In genomic region chr17:68573338-68573737, GRCh38 we compare ENCODE assay signal across 36 cellular contexts. TPM values are rescaled to one million over a fixed set of nuclear protein-coding genes. Genes with fewer than 3 reads are reported as not detected.
"Had no signal": no experiment of that assay in that cellular context is flagged by ENCODE, and none has a peak within 500 bp of the region (broad histone marks: within the 10 kb centered on the region; RNA-seq: fewer than 3 reads in every experiment).

No MANE protein-coding gene starts in this region.

- H3K27me3 Mint-ChIP-seq: activated CD4-positive, alpha-beta memory T cell treated with anti-CD3 and anti-CD28 coated beads for 36 hours; activated CD4-positive, alpha-beta T cell treated with anti-CD3 and anti-CD28 coated beads for 36 hours; activated CD8-positive, alpha-beta memory T cell treated with anti-CD3 and anti-CD28 coated beads, Interleukin-2, amount 10 ng/mL, durations not matched to agents 7 days and 5 days had no signal

- H3K4me3 ChIP-seq: ascending aorta, breast epithelium, cardiac muscle cell, colonic mucosa, dorsolateral prefrontal cortex had no signal

- H3K4me1 ChIP-seq: ascending aorta, breast epithelium, colonic mucosa had no signal

- H3K27ac ChIP-seq: ascending aorta, cardiac muscle cell, colonic mucosa, dorsolateral prefrontal cortex, WERI-Rb-1 had no signal

- H3K27ac Mint-ChIP-seq: activated CD4-positive, alpha-beta memory T cell treated with anti-CD3 and anti-CD28 coated beads for 36 hours; activated CD4-positive, alpha-beta T cell treated with anti-CD3 and anti-CD28 coated beads for 36 hours; activated CD4-positive, alpha-beta T cell treated with anti-CD3 and anti-CD28 coated beads, Interleukin-2, amount 10 ng/mL, durations not matched to agents 24 days and 14 days; activated CD8-positive, alpha-beta memory T cell treated with anti-CD3 and anti-CD28 coated beads, Interleukin-2, amount 10 ng/mL, durations not matched to agents 7 days and 5 days; activated CD8-positive, alpha-beta T cell treated with anti-CD3 and anti-CD28 coated beads, Interleukin-2, amount 10 ng/mL, durations not matched to agents 7 days and 5 days; activated naive CD4-positive, alpha-beta T cell treated with anti-CD3 and anti-CD28 coated beads, Interleukin-2, amount 10 ng/mL, durations not matched to agents 7 days and 5 days; activated naive CD8-positive, alpha-beta T cell treated with anti-CD3 and anti-CD28 coated beads, Interleukin-2, amount 10 ng/mL, durations not matched to agents 7 days and 5 days; activated T-helper 1 cell treated with anti-CD3 and anti-CD28 coated beads, Interleukin-12 subunit alpha, Interleukin-12 subunit beta, Interleukin-2, Interleukin-4 antibody, amounts not matched to agents 30 ng/mL and 10 ng/mL and 1 ng/mL, durations not matched to agents 14 hours and 24 hours and 36 hours; activated T-helper 2 cell treated with anti-CD3 and anti-CD28 coated beads, Interferon-gamma antibody, Interleukin-2, Interleukin-4, amounts not matched to agents 10 μg/mL and 5 μg/mL and 100 μg/mL, durations not matched to agents 14 hours and 24 hours and 36 hours; brain; endodermal cell; T-cell; T-helper 1 cell treated with Interleukin-12 subunit alpha and Interleukin-12 subunit beta and Interleukin-4 antibody, amounts not matched to agents 30 μg/mL and 1 μg/mL, for 36 hours; T-helper 2 cell treated with Interferon-gamma antibody and Interleukin-4, amounts not matched to agents 5 μg/mL and 100 μg/mL, for 36 hours had no signal

- H3K27me3 ChIP-seq: ascending aorta, breast epithelium, cardiac muscle cell, colonic mucosa, dorsolateral prefrontal cortex had no signal

- H3K4me3 Mint-ChIP-seq: activated CD4-positive, alpha-beta memory T cell treated with anti-CD3 and anti-CD28 coated beads for 36 hours; activated CD4-positive, alpha-beta T cell treated with anti-CD3 and anti-CD28 coated beads for 36 hours; activated CD4-positive, alpha-beta T cell treated with anti-CD3 and anti-CD28 coated beads, Interleukin-2, amount 10 ng/mL, durations not matched to agents 24 days and 14 days; activated CD8-positive, alpha-beta memory T cell treated with anti-CD3 and anti-CD28 coated beads, Interleukin-2, amount 10 ng/mL, durations not matched to agents 7 days and 5 days; activated CD8-positive, alpha-beta T cell treated with anti-CD3 and anti-CD28 coated beads, Interleukin-2, amount 10 ng/mL, durations not matched to agents 7 days and 5 days; activated naive CD4-positive, alpha-beta T cell treated with anti-CD3 and anti-CD28 coated beads, Interleukin-2, amount 10 ng/mL, durations not matched to agents 7 days and 5 days; activated naive CD8-positive, alpha-beta T cell treated with anti-CD3 and anti-CD28 coated beads, Interleukin-2, amount 10 ng/mL, durations not matched to agents 7 days and 5 days; activated T-helper 1 cell treated with anti-CD3 and anti-CD28 coated beads, Interleukin-12 subunit alpha, Interleukin-12 subunit beta, Interleukin-2, Interleukin-4 antibody, amounts not matched to agents 30 ng/mL and 10 ng/mL and 1 ng/mL, durations not matched to agents 14 hours and 24 hours and 36 hours; brain; endodermal cell; T-cell; T-helper 1 cell treated with Interleukin-12 subunit alpha and Interleukin-12 subunit beta and Interleukin-4 antibody, amounts not matched to agents 30 μg/mL and 1 μg/mL, for 36 hours; T-helper 2 cell treated with Interferon-gamma antibody and Interleukin-4, amounts not matched to agents 5 μg/mL and 100 μg/mL, for 36 hours had no signal

- H3K9me3 ChIP-seq: ascending aorta, breast epithelium, colonic mucosa had no signal

- ATAC-seq: activated CD4-positive, alpha-beta T cell treated with anti-CD3 and anti-CD28 coated beads for 36 hours; activated CD8-positive, alpha-beta memory T cell treated with anti-CD3 and anti-CD28 coated beads, Interleukin-2, amount 10 ng/mL, durations not matched to agents 7 days and 5 days; activated CD8-positive, alpha-beta T cell treated with anti-CD3 and anti-CD28 coated beads, Interleukin-2, amount 10 ng/mL, durations not matched to agents 7 days and 5 days; activated naive CD4-positive, alpha-beta T cell treated with anti-CD3 and anti-CD28 coated beads, Interleukin-2, amount 50 U/mL, for 72 hours; esophagus mucosa; T-cell had no signal

- H3K4me1 Mint-ChIP-seq: activated CD4-positive, alpha-beta T cell treated with anti-CD3 and anti-CD28 coated beads for 36 hours; activated CD4-positive, alpha-beta T cell treated with anti-CD3 and anti-CD28 coated beads, Interleukin-2, amount 10 ng/mL, durations not matched to agents 24 days and 14 days; activated CD8-positive, alpha-beta memory T cell treated with anti-CD3 and anti-CD28 coated beads, Interleukin-2, amount 10 ng/mL, durations not matched to agents 7 days and 5 days; activated naive CD4-positive, alpha-beta T cell treated with anti-CD3 and anti-CD28 coated beads, Interleukin-2, amount 10 ng/mL, durations not matched to agents 7 days and 5 days; activated naive CD8-positive, alpha-beta T cell treated with anti-CD3 and anti-CD28 coated beads, Interleukin-2, amount 10 ng/mL, durations not matched to agents 7 days and 5 days; endodermal cell; T-cell had no signal

- H3K9me3 Mint-ChIP-seq: activated CD4-positive, alpha-beta memory T cell treated with anti-CD3 and anti-CD28 coated beads for 36 hours; activated CD4-positive, alpha-beta T cell treated with anti-CD3 and anti-CD28 coated beads, Interleukin-2, amount 10 ng/mL, durations not matched to agents 24 days and 14 days; activated naive CD4-positive, alpha-beta T cell treated with anti-CD3 and anti-CD28 coated beads, Interleukin-2, amount 10 ng/mL, durations not matched to agents 7 days and 5 days; activated naive CD4-positive, alpha-beta T cell treated with anti-CD3 and anti-CD28 coated beads, Interleukin-2, amount 50 U/mL, for 72 hours; activated naive CD8-positive, alpha-beta T cell treated with anti-CD3 and anti-CD28 coated beads, Interleukin-2, amount 10 ng/mL, durations not matched to agents 7 days and 5 days; activated T-helper 1 cell treated with anti-CD3 and anti-CD28 coated beads, Interleukin-12 subunit alpha, Interleukin-12 subunit beta, Interleukin-2, Interleukin-4 antibody, amounts not matched to agents 30 ng/mL and 10 ng/mL and 1 ng/mL, durations not matched to agents 14 hours and 24 hours and 36 hours; activated T-helper 2 cell treated with anti-CD3 and anti-CD28 coated beads, Interferon-gamma antibody, Interleukin-2, Interleukin-4, amounts not matched to agents 10 μg/mL and 5 μg/mL and 100 μg/mL, durations not matched to agents 14 hours and 24 hours and 36 hours; brain; endodermal cell; T-cell; T-helper 1 cell treated with Interleukin-12 subunit alpha and Interleukin-12 subunit beta and Interleukin-4 antibody, amounts not matched to agents 30 μg/mL and 1 μg/mL, for 36 hours; T-helper 2 cell treated with Interferon-gamma antibody and Interleukin-4, amounts not matched to agents 5 μg/mL and 100 μg/mL, for 36 hours had no signal

- DNase-seq: activated CD4-positive, alpha-beta memory T cell treated with anti-CD3 and anti-CD28 coated beads for 36 hours; activated CD4-positive, alpha-beta T cell treated with anti-CD3 and anti-CD28 coated beads for 36 hours; activated CD4-positive, alpha-beta T cell treated with anti-CD3 and anti-CD28 coated beads, Interleukin-2, amount 10 ng/mL, durations not matched to agents 24 days and 14 days; activated CD4-positive, CD25-positive, alpha-beta regulatory T cell; activated CD4-positive, CD25-positive, alpha-beta regulatory T cell treated with anti-CD3 and anti-CD28 coated beads, Interleukin-2, amount 50 U/mL, for 72 hours; activated CD8-positive, alpha-beta memory T cell treated with anti-CD3 and anti-CD28 coated beads, Interleukin-2, amount 10 ng/mL, durations not matched to agents 7 days and 5 days; activated CD8-positive, alpha-beta memory T cell treated with anti-CD3 and anti-CD28 coated beads, Interleukin-2, amount 50 U/mL, for 4 hours; activated CD8-positive, alpha-beta T cell treated with anti-CD3 and anti-CD28 coated beads, Interleukin-2, amount 10 ng/mL, durations not matched to agents 7 days and 5 days; activated effector memory CD4-positive, alpha-beta T cell treated with anti-CD3 and anti-CD28 coated beads, Interleukin-2, amount 50 U/mL, for 16 hours; activated naive CD4-positive, alpha-beta T cell treated with anti-CD3 and anti-CD28 coated beads, Interleukin-2, amount 10 ng/mL, durations not matched to agents 7 days and 5 days; activated naive CD8-positive, alpha-beta T cell treated with anti-CD3 and anti-CD28 coated beads, Interleukin-2, amount 10 ng/mL, durations not matched to agents 7 days and 5 days; activated T-cell treated with anti-CD3 and anti-CD28 coated beads, Interleukin-2, amount 50 U/mL, for 1 hour; activated T-cell treated with anti-CD3 and anti-CD28 coated beads, Interleukin-2, amount 50 U/mL, for 48 hours; central memory CD4-positive, alpha-beta T cell; cerebellar nuclear complex; colonic mucosa; dorsolateral prefrontal cortex; effector memory CD4-positive, alpha-beta T cell; foreskin fibroblast; head of caudate nucleus; T-cell; T1000; WERI-Rb-1 had no signal

- H3K36me3 Mint-ChIP-seq: activated CD4-positive, alpha-beta memory T cell treated with anti-CD3 and anti-CD28 coated beads for 36 hours; activated CD8-positive, alpha-beta memory T cell treated with anti-CD3 and anti-CD28 coated beads, Interleukin-2, amount 10 ng/mL, durations not matched to agents 7 days and 5 days; activated naive CD4-positive, alpha-beta T cell treated with anti-CD3 and anti-CD28 coated beads, Interleukin-2, amount 10 ng/mL, durations not matched to agents 7 days and 5 days; activated naive CD4-positive, alpha-beta T cell treated with anti-CD3 and anti-CD28 coated beads, Interleukin-2, amount 50 U/mL, for 72 hours; activated naive CD8-positive, alpha-beta T cell treated with anti-CD3 and anti-CD28 coated beads, Interleukin-2, amount 10 ng/mL, durations not matched to agents 7 days and 5 days; brain; T-cell had no signal

- H3K36me3 ChIP-seq: ascending aorta, breast epithelium, cardiac muscle cell, colonic mucosa, WERI-Rb-1 had no signal

RNA-seq across cellular contexts. Expression of gene FAM20A, which starts 27.8 kb away (rescaled TPM):
- total RNA-seq: activated CD4-positive, alpha-beta memory T cell treated with anti-CD3 and anti-CD28 coated beads for 36 hours; activated CD4-positive, alpha-beta T cell treated with anti-CD3 and anti-CD28 coated beads for 36 hours; activated CD4-positive, alpha-beta T cell treated with anti-CD3 and anti-CD28 coated beads, Interleukin-2, amount 10 ng/mL, durations not matched to agents 24 days and 14 days; activated CD8-positive, alpha-beta memory T cell treated with anti-CD3 and anti-CD28 coated beads for 36 hours; activated CD8-positive, alpha-beta memory T cell treated with anti-CD3 and anti-CD28 coated beads, Interleukin-2, amount 10 ng/mL, durations not matched to agents 7 days and 5 days; activated CD8-positive, alpha-beta T cell treated with anti-CD3 and anti-CD28 coated beads, Interleukin-2, amount 10 ng/mL, durations not matched to agents 7 days and 5 days; activated naive CD4-positive, alpha-beta T cell treated with anti-CD3 and anti-CD28 coated beads, Interleukin-2, amount 50 U/mL, for 72 hours; activated naive CD8-positive, alpha-beta T cell treated with anti-CD3 and anti-CD28 coated beads, Interleukin-2, amount 10 ng/mL, durations not matched to agents 7 days and 5 days; activated T-helper 1 cell treated with anti-CD3 and anti-CD28 coated beads, Interleukin-12 subunit alpha, Interleukin-12 subunit beta, Interleukin-2, Interleukin-4 antibody, amounts not matched to agents 30 ng/mL and 10 ng/mL and 1 ng/mL, durations not matched to agents 14 hours and 24 hours and 36 hours; activated T-helper 2 cell treated with anti-CD3 and anti-CD28 coated beads, Interferon-gamma antibody, Interleukin-2, Interleukin-4, amounts not matched to agents 10 μg/mL and 5 μg/mL and 100 μg/mL, durations not matched to agents 14 hours and 24 hours and 36 hours; epithelial cell of proximal tubule had no signal
